Comparison of ENCODE assay signal across 17 cellular contexts in the genomic region with DNA sequence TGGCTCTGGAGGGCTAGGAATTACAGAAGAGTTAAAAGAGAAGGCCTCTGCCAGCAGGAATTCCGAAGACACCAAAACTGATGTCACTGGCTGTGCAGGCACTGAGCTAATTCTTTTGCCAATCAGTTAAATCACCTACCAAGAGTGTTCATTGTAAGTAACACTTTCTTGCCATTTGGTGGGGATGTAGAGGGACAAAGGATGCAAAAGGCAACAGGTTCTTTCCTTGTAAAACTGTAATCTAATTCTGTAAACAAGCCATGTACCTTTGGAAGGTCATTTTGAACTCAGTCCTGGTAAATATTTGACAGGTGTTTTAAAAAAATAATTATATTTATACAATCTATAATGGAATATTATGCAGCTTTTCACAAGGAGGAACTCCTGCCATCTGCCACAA.
DNase-seq lines count a peak whose midpoint lies in the region; ATAC-seq and TF ChIP-seq lines count a peak whose summit lies in the region.
"Had no signal": no experiment of that assay in that cellular context is flagged by ENCODE, and none has a peak within 500 bp of the region (broad histone marks: within the 10 kb centered on the region; RNA-seq: fewer than 3 reads in every experiment).

No MANE protein-coding gene starts in this region.

- H2BK5ac ChIP-seq in mesendoderm (ENCODE audit: low read length) (no peak overlapping the region), neuronal stem cell (ENCODE audit: low read length) (no peak overlapping the region)

- H3K18ac ChIP-seq in mesendoderm (ENCODE audit: low read length) (no peak overlapping the region), neuronal stem cell (ENCODE audit: low read length) (no peak overlapping the region)

- TF ChIP-seq CTCF in SK-N-SH (IDR thresholded peaks at IDR 0.05), result no peak

- 65% methylated on average over 1 of the region's 1 CpG for WGBS in SK-N-SH (ENCODE audit: low lambda C conversion rate)
- WGBS in mesendoderm (ENCODE audit: extremely low coverage, insufficient coverage, low lambda C conversion rate), result no CpG with 5 or more reads among the region's 1 CpG
- WGBS in neuronal stem cell (ENCODE audit: extremely low coverage in 2 of 2, insufficient read length in 2 of 2, insufficient replicate concordance in 1 of 2), 2 donors, result no CpG with 5 or more reads among the region's 1 CpG

- H3K23ac ChIP-seq in mesendoderm (ENCODE audit: low read length) (no peak overlapping the region), neuronal stem cell (ENCODE audit: low read depth, low read length, poor library complexity) (no peak overlapping the region)

- H3K4me1 ChIP-seq in SK-N-SH (ENCODE audit: control insufficient read depth in 1 of 2, insufficient read depth in 2 of 2, low read depth in 1 of 2, low read length in 1 of 2) (peaks cover 23 to 39% of the 10 kb centered on the region in 2 experiments), mesendoderm (ENCODE audit: control insufficient read depth, low read depth, low read length) (no peaks in the 10 kb centered on the region), neuronal stem cell (ENCODE audit: control insufficient read depth in 2 of 2, insufficient read depth in 1 of 2, low read depth in 1 of 2, low read length in 2 of 2) (peaks cover 2 to 9% of the 10 kb centered on the region in 2 donors)

- DNase-seq in SK-N-SH (no peak), NCI-H69 (lab: John Stamatoyannopoulos, UW) (peak; percentile 61), mesendoderm (peak; percentile 38), neuronal stem cell (ENCODE audit: low spot score) (no peak), sciatic nerve (ENCODE audit: low spot score) (no peak)
- DNase-seq: 8988T; Calu3; CD4-positive, CD25-positive, alpha-beta regulatory T cell; DMS153; DMS79 treated with DMSO at 0.1 percent for 48 hours; EL; GDM1; H7 had no signal

- ATAC-seq in SK-N-SH treated with all-trans-retinoic acid at 6 μM for 48 hours (no peak; the same call in 2 of the 3 replicates), HG02938 (IDR thresholded peaks at IDR 0.05; ENCODE audit: unreplicated experiment) (no peak), sciatic nerve (no peak)
- ATAC-seq: HepG2 had no signal

- no peaks in the 10 kb centered on the region for H4K20me1 ChIP-seq in SK-N-SH (ENCODE audit: insufficient read depth)

- H3K79me2 ChIP-seq in SK-N-SH (ENCODE audit: insufficient read depth) (no peaks in the 10 kb centered on the region), mesendoderm (ENCODE audit: control insufficient read depth, insufficient read depth, low read length) (no peaks in the 10 kb centered on the region)

- H4K8ac ChIP-seq in mesendoderm (ENCODE audit: low read depth, low read length), result no peak overlapping the region
- H4K8ac ChIP-seq in neuronal stem cell (ENCODE audit: low read depth, low read length), result no peak overlapping the region

- H3K4me2 ChIP-seq in SK-N-SH (no peak overlapping the region), mesendoderm (ENCODE audit: low read length) (no peak overlapping the region), neuronal stem cell (ENCODE audit: insufficient read depth, low read length, poor library complexity, severe bottlenecking) (no peak overlapping the region)
- H3K4me2 ChIP-seq: BLaER1 treated with 17β-estradiol and CSF1 and Interleukin-3, amounts not matched to agents 10 nM and 100 nM had no signal

- intact Hi-C loops in sciatic nerve (cut with DNase I), result no loop called here

- no peak overlapping the region for H3K14ac ChIP-seq in neuronal stem cell (ENCODE audit: low read length)

- H2AFZ ChIP-seq in SK-N-SH (ENCODE audit: low read depth), result no peak overlapping the region
- H2AFZ ChIP-seq in neuronal stem cell (ENCODE audit: low read length), result no peak overlapping the region

- H4K91ac ChIP-seq in neuronal stem cell (ENCODE audit: low read depth, low read length, poor library complexity), result no peak overlapping the region

- POLR2A ChIA-PET in SK-N-SH (lab: Yijun Ruan, JAX), result no interaction called here

- H4K5ac ChIP-seq in mesendoderm (ENCODE audit: low read length), result no peak overlapping the region

- no peaks in the 10 kb centered on the region for H3K9me2 ChIP-seq in SK-N-SH

- no peak overlapping the region for H2BK12ac ChIP-seq in neuronal stem cell (ENCODE audit: low read length)

- H2AK5ac ChIP-seq in mesendoderm (ENCODE audit: low read length) (no peak overlapping the region), neuronal stem cell (ENCODE audit: low read depth, low read length) (no peak overlapping the region)

- no peak for TF ChIP-seq RAD21 in SK-N-SH (IDR thresholded peaks at IDR 0.05; ENCODE audit: low read length)

- H3K27me3 ChIP-seq in SK-N-SH (ENCODE audit: insufficient read depth) (no peaks in the 10 kb centered on the region), mesendoderm (ENCODE audit: insufficient read depth, low read length, poor library complexity) (no peaks in the 10 kb centered on the region), neuronal stem cell (ENCODE audit: control insufficient read depth in 3 of 3, insufficient read depth in 3 of 3, low read depth in 1 of 3, low read length in 3 of 3) (no peaks in the 10 kb centered on the region)
- H3K27me3 ChIP-seq: BLaER1 treated with 17β-estradiol and CSF1 and Interleukin-3, amounts not matched to agents 10 nM and 100 nM had no signal

- no peaks in the 10 kb centered on the region for H3K9me3 ChIP-seq in SK-N-SH
- H3K9me3 ChIP-seq in neuronal stem cell (replicated peaks in 1 of 2; ENCODE audit: control insufficient read depth in 2 of 2, insufficient read depth in 1 of 2, low read depth in 1 of 2, low read length in 2 of 2), result peaks cover 0 to 7% of the 10 kb centered on the region in 2 donors

- no peak overlapping the region for H2BK15ac ChIP-seq in mesendoderm (replicated peaks; ENCODE audit: low read depth)
- H2BK15ac ChIP-seq in neuronal stem cell (ENCODE audit: low read length), result no peak overlapping the region

- H3K9ac ChIP-seq in SK-N-SH (no peak overlapping the region), mesendoderm (ENCODE audit: low read length) (no peak overlapping the region), neuronal stem cell (ENCODE audit: low read depth, low read length, poor library complexity) (no peak overlapping the region)
- H3K9ac ChIP-seq: BLaER1 treated with 17β-estradiol and CSF1 and Interleukin-3, amounts not matched to agents 10 nM and 100 nM had no signal

- H3K4ac ChIP-seq in mesendoderm (ENCODE audit: low read depth, low read length) (no peak overlapping the region), neuronal stem cell (ENCODE audit: low read length) (no peak overlapping the region)

- no peak overlapping the region for H3K4me3 ChIP-seq in SK-N-SH (ENCODE audit: low read depth in 2 of 2, low read length in 1 of 2)
- H3K4me3 ChIP-seq in mesendoderm (ENCODE audit: low read length), result no peak overlapping the region
- H3K4me3 ChIP-seq in neuronal stem cell (ENCODE audit: low read length in 2 of 2), result no peak overlapping the region
- H3K4me3 ChIP-seq: BLaER1 treated with 17β-estradiol and CSF1 and Interleukin-3, amounts not matched to agents 10 nM and 100 nM had no signal

- H3K27ac ChIP-seq in SK-N-SH (ENCODE audit: low read depth in 2 of 2, low read length in 1 of 2) (peak overlapping the region; percentile 60 to 81), mesendoderm (ENCODE audit: low read depth, low read length) (no peak overlapping the region), neuronal stem cell (replicated peaks; ENCODE audit: low read length) (no peak overlapping the region)
- H3K27ac ChIP-seq: BLaER1 treated with 17β-estradiol and CSF1 and Interleukin-3, amounts not matched to agents 10 nM and 100 nM had no signal

- H3F3A ChIP-seq in SK-N-SH (replicated peaks; ENCODE audit: insufficient read depth), result peaks cover 17% of the 10 kb centered on the region

- H3K36me3 ChIP-seq in SK-N-SH (replicated peaks in 1 of 2; ENCODE audit: control insufficient read depth in 1 of 2, insufficient read depth in 2 of 2, low read length in 1 of 2), result no peaks in the 10 kb centered on the region
- no peaks in the 10 kb centered on the region for H3K36me3 ChIP-seq in mesendoderm (ENCODE audit: control insufficient read depth, insufficient read depth, low read length)
- H3K36me3 ChIP-seq in neuronal stem cell (replicated peaks in 1 of 2; ENCODE audit: control insufficient read depth in 2 of 2, insufficient read depth in 2 of 2, low read length in 2 of 2), result no peaks in the 10 kb centered on the region

- TF ChIP-seq EP300 in SK-N-SH (IDR thresholded peaks at IDR 0.05; ENCODE audit: borderline replicate concordance in 1 of 2, low read depth in 1 of 2, low read length in 1 of 2), result no peak

- H3K79me1 ChIP-seq in mesendoderm (ENCODE audit: low read length) (no peaks in the 10 kb centered on the region), neuronal stem cell (ENCODE audit: low read depth, low read length) (no peaks in the 10 kb centered on the region)

- H2BK120ac ChIP-seq in mesendoderm (ENCODE audit: low read depth, low read length) (no peak overlapping the region), neuronal stem cell (ENCODE audit: low read depth, low read length) (no peak overlapping the region)

- H3K56ac ChIP-seq in mesendoderm (ENCODE audit: low read length), result no peak overlapping the region

- CTCF ChIA-PET in SK-N-SH (lab: Yijun Ruan, JAX), result interaction anchor here (1.1 to 11.1 kb wide), 7 partner anchors 9 to 396 kb away, joined by 3 to 225 read pairs (median 6); no protein-coding TSS in a partner anchor

TF ChIP-seq in SK-N-SH, 30 proteins besides CTCF, POLR2A, EP300 and RAD21 (continues in another document):
- 0 out of 2 replicates have a peak, but pooled peaks have one; percentile 3 for TF ChIP-seq SMC3 (IDR thresholded peaks at IDR 0.05; ENCODE audit: low read depth, low read length)
- no peak for TF ChIP-seq RFX5 (IDR thresholded peaks at IDR 0.05; ENCODE audit: low read length)

TF ChIP-seq in SK-N-SH treated with all-trans-retinoic acid at 6 μM for 48 hours, 23 proteins besides CTCF, POLR2A, EP300 and RAD21 (continues in another document):
- TF ChIP-seq ESRRG (CRISPR knock-in tag; IDR thresholded peaks at IDR 0.05), result no peak
- no peak for TF ChIP-seq TOX (CRISPR knock-in tag; IDR thresholded peaks at IDR 0.05; ENCODE audit: borderline replicate concordance)
- no peak for TF ChIP-seq RARB (CRISPR knock-in tag; IDR thresholded peaks at IDR 0.05)
- TF ChIP-seq ARNTL (CRISPR knock-in tag; IDR thresholded peaks at IDR 0.05; ENCODE audit: borderline replicate concordance, low read depth), result no peak
- no peak for TF ChIP-seq BACH2 (CRISPR knock-in tag; IDR thresholded peaks at IDR 0.05; ENCODE audit: borderline replicate concordance)

Comparison
In these comparisons a context has a peak if more than half of its experiments do, and no peak if none do; other contexts are left out.
1. DNase-seq: peak in NCI-H69 (single experiment) and mesendoderm (single experiment); none in SK-N-SH (single experiment), neuronal stem cell (single experiment) and sciatic nerve (single experiment).
2. H3K27ac ChIP-seq: peak in SK-N-SH (2 of 2); none in mesendoderm (single experiment) and neuronal stem cell (single experiment).